21 cellular contexts compared by ENCODE assay signal in the genomic region with DNA sequence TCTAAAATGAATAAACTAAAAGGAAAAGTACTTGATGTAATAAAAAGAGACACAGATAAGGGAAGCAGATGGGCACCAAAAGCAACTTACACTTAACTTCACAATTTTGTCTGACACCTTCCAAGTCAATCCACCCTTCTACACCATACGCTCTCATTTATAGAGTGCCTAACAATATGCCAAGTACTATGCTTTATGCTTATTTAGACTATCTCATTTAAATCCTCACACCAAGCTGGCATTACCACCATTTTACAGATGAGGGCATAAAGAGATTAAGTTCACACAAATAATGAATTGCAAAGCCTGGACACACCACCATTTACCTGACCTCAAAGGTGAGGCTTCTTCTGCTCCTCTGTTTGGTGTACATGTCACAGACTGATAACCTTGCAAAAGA.
"Had no signal": no experiment of that assay in that cellular context is flagged by ENCODE, and none has a peak within 500 bp of the region (broad histone marks: within the 10 kb centered on the region; RNA-seq: fewer than 3 reads in every experiment).

No MANE protein-coding gene starts in this region.

- H3K27ac Mint-ChIP-seq: activated naive CD8-positive, alpha-beta T cell; naive B cell; T-helper 2 cell treated with Interferon-gamma antibody and Interleukin-4, amounts not matched to agents 5 μg/mL and 100 μg/mL, for 36 hours had no signal

- H3K27ac ChIP-seq: colonic mucosa, esophagus muscularis mucosa, neutrophil, upper lobe of left lung had no signal

- H3K27me3 Mint-ChIP-seq: activated naive CD8-positive, alpha-beta T cell had no signal

- H3K4me1 Mint-ChIP-seq: naive B cell had no signal

- H3K4me3 ChIP-seq: colonic mucosa, esophagus muscularis mucosa, lung, smooth muscle cell, upper lobe of left lung had no signal

- ATAC-seq: activated CD4-positive, CD25-positive, alpha-beta regulatory T cell treated with anti-CD3 and anti-CD28 coated beads, Interleukin-2, amount 50 U/mL, for 24 hours; left cardiac atrium; stimulated activated naive CD8-positive, alpha-beta T cell treated with anti-CD3 and anti-CD28 coated beads, Interleukin-15, Interleukin-2, amounts not matched to agents 100 U/mL and 50 U/mL, for 24 hours had no signal

- DNase-seq: activated CD4-positive, alpha-beta T cell treated with anti-CD3 and anti-CD28 coated beads, Interleukin-2, amount 50 U/mL, for 1 hour; activated CD8-positive, alpha-beta memory T cell treated with anti-CD3 and anti-CD28 coated beads for 24 hours; activated gamma-delta T cell treated with Interleukin-2 at 50 U/mL for 16 hours; amniotic stem cell; caudate nucleus; colonic mucosa; foreskin fibroblast; glutamatergic neuron; left cardiac atrium; naive B cell; posterior cingulate gyrus; stimulated activated naive CD8-positive, alpha-beta T cell treated with anti-CD3 and anti-CD28 coated beads, Interleukin-15, Interleukin-2, amounts not matched to agents 100 U/mL and 50 U/mL, for 24 hours; SW 1271; upper lobe of left lung had no signal

- H3K4me1 ChIP-seq: colonic mucosa had no signal

- H3K36me3 ChIP-seq: colonic mucosa, esophagus muscularis mucosa, neutrophil, upper lobe of left lung had no signal

- H3K4me3 Mint-ChIP-seq: activated naive CD8-positive, alpha-beta T cell; naive B cell; T-helper 2 cell treated with Interferon-gamma antibody and Interleukin-4, amounts not matched to agents 5 μg/mL and 100 μg/mL, for 36 hours had no signal

- H3K9me3 Mint-ChIP-seq: naive B cell; T-helper 2 cell treated with Interferon-gamma antibody and Interleukin-4, amounts not matched to agents 5 μg/mL and 100 μg/mL, for 36 hours had no signal

- H3K9me3 ChIP-seq: colonic mucosa, esophagus muscularis mucosa, neutrophil, upper lobe of left lung had no signal

- H3K36me3 Mint-ChIP-seq: activated naive CD8-positive, alpha-beta T cell; naive B cell had no signal

- H3K27me3 ChIP-seq: colonic mucosa, esophagus muscularis mucosa, neutrophil, upper lobe of left lung had no signal
